7 cellular contexts compared by ENCODE assay signal in genomic region chr7:36539-36938, GRCh38.
A peak's percentile ranks its signal among the peaks of the same experiment; 100 is the strongest.
DNase-seq lines count a peak whose midpoint lies in the region; ATAC-seq and TF ChIP-seq lines count a peak whose summit lies in the region.
"Not testable (repeated sequence)": the region's sequence is repeated elsewhere in the genome, so short reads cannot be mapped to it uniquely, and the experiment has no call there.

No MANE protein-coding gene starts in this region.

- POLR2A ChIA-PET in naive thymus-derived CD4-positive, alpha-beta T cell (lab: Charles Lee), result not testable (repeated sequence)

- H3K27me3 Mint-ChIP-seq in naive thymus-derived CD4-positive, alpha-beta T cell, result not testable (repeated sequence)

- intact Hi-C loops in Right ventricle myocardium inferior (cut with DNase I); heart right ventricle (cut with DNase I); right cardiac atrium (cut with DNase I); right lobe of liver (cut with DNase I); naive thymus-derived CD4-positive, alpha-beta T cell (cut with micrococcal nuclease); sciatic nerve (cut with DNase I); upper lobe of right lung (cut with DNase I): not testable (repeated sequence)

- not testable (repeated sequence) for H3K36me3 Mint-ChIP-seq in naive thymus-derived CD4-positive, alpha-beta T cell

- H3K27ac Mint-ChIP-seq in naive thymus-derived CD4-positive, alpha-beta T cell, result not testable (repeated sequence)

- not testable (repeated sequence) for H3K4me3 Mint-ChIP-seq in naive thymus-derived CD4-positive, alpha-beta T cell

- TF ChIP-seq CTCF in heart right ventricle (IDR thresholded peaks at IDR 0.05); right lobe of liver (IDR thresholded peaks at IDR 0.05); upper lobe of right lung (IDR thresholded peaks at IDR 0.05): not testable (repeated sequence)

- not testable (repeated sequence) for H3K36me3 ChIP-seq in heart right ventricle; right lobe of liver; naive thymus-derived CD4-positive, alpha-beta T cell (ENCODE audit: control insufficient read depth in 2 of 3, insufficient read depth in 3 of 3, low read length in 3 of 3); upper lobe of right lung

- ATAC-seq in Right ventricle myocardium inferior (peak; percentile 89), heart right ventricle (peak; percentile 83 to 96 (median 92)), right cardiac atrium (peak; percentile 82 to 86), right lobe of liver (peak; percentile 34 to 54 (median 35)), sciatic nerve (peak; percentile 18), upper lobe of right lung (peak; percentile 60)
- peak; percentile 50 for ATAC-seq in naive thymus-derived CD4-positive, alpha-beta T cell

- no CpG with 5 or more reads among the region's 4 CpGs for WGBS in heart right ventricle, 2 donors
- WGBS in right cardiac atrium, result no CpG with 5 or more reads among the region's 4 CpGs
- WGBS in right lobe of liver (ENCODE audit: insufficient coverage, low coverage, low lambda C conversion rate, missing lambda C conversion rate), result no CpG with 5 or more reads among the region's 4 CpGs

- TF ChIP-seq POLR2A in right lobe of liver (IDR thresholded peaks at IDR 0.05), result not testable (repeated sequence)

- not testable (repeated sequence) for H3K4me1 Mint-ChIP-seq in naive thymus-derived CD4-positive, alpha-beta T cell

- not testable (repeated sequence) for DNase-seq in Right ventricle myocardium inferior (ENCODE audit: missing footprints); heart right ventricle; right cardiac atrium; right lobe of liver; naive thymus-derived CD4-positive, alpha-beta T cell; sciatic nerve (ENCODE audit: low spot score); upper lobe of right lung

- not testable (repeated sequence) for H3K9me3 ChIP-seq in heart right ventricle; right cardiac atrium (ENCODE audit: control insufficient read depth, low read length); right lobe of liver; naive thymus-derived CD4-positive, alpha-beta T cell (ENCODE audit: control insufficient read depth in 2 of 3, low read length in 3 of 3); upper lobe of right lung

- H3K4me1 ChIP-seq in heart right ventricle; right cardiac atrium (ENCODE audit: control insufficient read depth, insufficient read depth, low read length); right lobe of liver; naive thymus-derived CD4-positive, alpha-beta T cell (ENCODE audit: control insufficient read depth in 2 of 2, insufficient read depth in 2 of 2, low read length in 2 of 2); upper lobe of right lung: not testable (repeated sequence)

- not testable (repeated sequence) for H3K27ac ChIP-seq in heart right ventricle; right cardiac atrium (ENCODE audit: low read length); right lobe of liver; naive thymus-derived CD4-positive, alpha-beta T cell (ENCODE audit: low read depth, low read length); upper lobe of right lung

- H3K9me3 Mint-ChIP-seq in naive thymus-derived CD4-positive, alpha-beta T cell, result not testable (repeated sequence)

- CTCF ChIA-PET in naive thymus-derived CD4-positive, alpha-beta T cell (lab: Charles Lee), result not testable (repeated sequence)

- not testable (repeated sequence) for H3K27me3 ChIP-seq in heart right ventricle; right cardiac atrium (ENCODE audit: control insufficient read depth, insufficient read depth); right lobe of liver; naive thymus-derived CD4-positive, alpha-beta T cell (ENCODE audit: control insufficient read depth in 2 of 2, insufficient read depth in 2 of 2, low read length in 2 of 2); upper lobe of right lung

- H3K4me3 ChIP-seq in heart right ventricle; right cardiac atrium (ENCODE audit: low read length); right lobe of liver; naive thymus-derived CD4-positive, alpha-beta T cell (ENCODE audit: low read length); upper lobe of right lung: not testable (repeated sequence)

Comparison
In these comparisons a context has a peak if more than half of its experiments do, and no peak if none do; other contexts are left out.
1. ATAC-seq: peak in every context shown above with its lines; median percentile 92 in heart right ventricle; 89 in Right ventricle myocardium inferior; 84 in right cardiac atrium; 60 in upper lobe of right lung; 50 in naive thymus-derived CD4-positive, alpha-beta T cell; 35 in right lobe of liver; 18 in sciatic nerve.